ENCODE assay signal across 8 cellular contexts in genomic region chr10:119541459-119542356, GRCh38. TPM values are rescaled to one million over a fixed set of nuclear protein-coding genes. Genes with fewer than 3 reads are reported as not detected.
DNase-seq lines count a peak whose midpoint lies in the region; ATAC-seq and TF ChIP-seq lines count a peak whose summit lies in the region.

No MANE protein-coding gene starts in this region.

- peak overlapping the region; percentile 94 to 99 (median 97) for H3K27ac Mint-ChIP-seq in naive thymus-derived CD8-positive, alpha-beta T cell

- H3K9me3 ChIP-seq in BE2C: no peaks in the 10 kb centered on the region
- H3K9me3 ChIP-seq in duodenal mucosa (ENCODE audit: control insufficient read depth in 1 of 2, low read length in 2 of 2): no peaks in the 10 kb centered on the region
- no peaks in the 10 kb centered on the region for H3K9me3 ChIP-seq in subcutaneous abdominal adipose tissue (ENCODE audit: control insufficient read depth in 5 of 5, low read length in 5 of 5)

- POLR2A ChIA-PET in naive thymus-derived CD8-positive, alpha-beta T cell (lab: Charles Lee): interaction anchor here (0.6 to 16.6 kb wide), 21 partner anchors 9 to 787 kb away, joined by 3 to 674 read pairs (median 7); partner anchors contain the start of genes BAG3, CACUL1, DENND10 and GRK5

- H3K4me1 Mint-ChIP-seq in naive thymus-derived CD8-positive, alpha-beta T cell: peaks cover 33 to 54% (median 44%) of the 10 kb centered on the region in 4 donors

- H3K4me1 ChIP-seq in BE2C: no peaks in the 10 kb centered on the region; the same call in 1 of the 2 replicates
- H3K4me1 ChIP-seq in duodenal mucosa (ENCODE audit: control insufficient read depth in 1 of 2, insufficient read depth in 2 of 2, low read length in 2 of 2): peaks cover 14 to 21% of the 10 kb centered on the region in 2 donors
- H3K4me1 ChIP-seq in subcutaneous abdominal adipose tissue (ENCODE audit: control insufficient read depth in 5 of 5, insufficient read depth in 5 of 5, low read length in 5 of 5): peaks cover 0 to 65% (median 30%) of the 10 kb centered on the region in 5 donors

- peaks cover 0 to 3% (median 0%) of the 10 kb centered on the region in 3 donors for H3K36me3 Mint-ChIP-seq in naive thymus-derived CD8-positive, alpha-beta T cell

- H3K9me3 Mint-ChIP-seq in naive thymus-derived CD8-positive, alpha-beta T cell: no peaks in the 10 kb centered on the region

- ATAC-seq in HG02571 (IDR thresholded peaks at IDR 0.05; ENCODE audit: unreplicated experiment): peak; percentile 25
- ATAC-seq in naive thymus-derived CD8-positive, alpha-beta T cell: peak; percentile 21 to 24

- H3K9ac ChIP-seq in duodenal mucosa (ENCODE audit: low read depth in 1 of 2, low read length in 2 of 2) (peak overlapping the region; percentile 56 to 84), subcutaneous abdominal adipose tissue (ENCODE audit: low read length in 5 of 5) (peak overlapping the region in 3 of 5 donors; percentile 17 to 65 (median 41))

- peak overlapping the region; percentile 76 to 99 (median 95) for H3K4me3 Mint-ChIP-seq in naive thymus-derived CD8-positive, alpha-beta T cell

- peak overlapping the region; percentile 61 for H3K4me3 ChIP-seq in BE2C (ENCODE audit: low read depth, low read length)
- peak overlapping the region; percentile 76 to 81 for H3K4me3 ChIP-seq in duodenal mucosa (ENCODE audit: low read depth in 1 of 2, low read length in 2 of 2)
- H3K4me3 ChIP-seq in subcutaneous abdominal adipose tissue (ENCODE audit: low read depth in 1 of 5, low read length in 5 of 5): peak overlapping the region; percentile 62 to 79 (median 73)

- peak overlapping the region; percentile 22 for H3K27ac ChIP-seq in duodenal mucosa (ENCODE audit: low read depth, low read length)
- H3K27ac ChIP-seq in subcutaneous abdominal adipose tissue (ENCODE audit: low read depth, low read length): peak overlapping the region; percentile 23

- DNase-seq in BE2C: no peak
- peak; percentile 73 for DNase-seq in activated CD4-positive, CD25-positive, alpha-beta regulatory T cell treated with anti-CD3 and anti-CD28 coated beads, Interleukin-2, amount 50 U/mL, for 72 hours
- peak; percentile 22 to 74 (median 52) for DNase-seq in naive thymus-derived CD8-positive, alpha-beta T cell
- DNase-seq in NCI-H510A (lab: John Stamatoyannopoulos, UW): no peak
- no peak for DNase-seq in NCI-H1436 (lab: John Stamatoyannopoulos, UW)

- H3K36me3 ChIP-seq in BE2C (no peaks in the 10 kb centered on the region), duodenal mucosa (ENCODE audit: control insufficient read depth in 1 of 2, insufficient read depth in 2 of 2, low read length in 2 of 2) (no peaks in the 10 kb centered on the region), subcutaneous abdominal adipose tissue (ENCODE audit: control insufficient read depth in 5 of 5, insufficient read depth in 5 of 5, low read length in 5 of 5) (no peaks in the 10 kb centered on the region)

- H3K27me3 ChIP-seq in BE2C (no peaks in the 10 kb centered on the region), duodenal mucosa (ENCODE audit: control insufficient read depth in 1 of 2, insufficient read depth in 2 of 2, low read length in 2 of 2) (no peaks in the 10 kb centered on the region), subcutaneous abdominal adipose tissue (ENCODE audit: control insufficient read depth in 5 of 5, insufficient read depth in 4 of 5, low read length in 5 of 5) (peaks cover 0 to 20% (median 8%) of the 10 kb centered on the region in 5 donors)

- TF ChIP-seq CTCF in BE2C (IDR thresholded peaks at IDR 0.05; ENCODE audit: low read depth, low read length): no peak

- no peaks in the 10 kb centered on the region for H3K27me3 Mint-ChIP-seq in naive thymus-derived CD8-positive, alpha-beta T cell

RNA-seq across cellular contexts. Expression of gene RGS10, which starts 0.8 kb away (rescaled TPM):
- 6.8 TPM for polyA plus RNA-seq in BE2C (2012; ENCODE audit: insufficient read depth, insufficient read length, low read depth)
- total RNA-seq in naive thymus-derived CD8-positive, alpha-beta T cell: 100 to 1,000 TPM; 251 to 268 TPM
- 100 to 1,000 TPM; 409 to 533 (median 504) TPM for polyA plus RNA-seq in naive thymus-derived CD8-positive, alpha-beta T cell

RNA-seq across cellular contexts. Expression of gene TIAL1, which starts 55.1 kb away (rescaled TPM):
- 84.4 TPM for polyA plus RNA-seq in BE2C (2012; ENCODE audit: insufficient read depth, insufficient read length, low read depth)
- total RNA-seq in naive thymus-derived CD8-positive, alpha-beta T cell: 100 to 1,000 TPM; 215 to 224 TPM
- polyA plus RNA-seq in naive thymus-derived CD8-positive, alpha-beta T cell: 10 to 100 TPM in 1 of 3 donors, 1 to 10 TPM in 2; 9.3 to 12.9 (median 9.4) TPM

Comparison
In these comparisons a context has a peak if more than half of its experiments do, and no peak if none do; other contexts are left out.
1. DNase-seq: peak in activated CD4-positive, CD25-positive, alpha-beta regulatory T cell treated with anti-CD3 and anti-CD28 coated beads, Interleukin-2, amount 50 U/mL, for 72 hours (single experiment) and naive thymus-derived CD8-positive, alpha-beta T cell (10 of 10); none in BE2C (single experiment), NCI-H510A (single experiment) and NCI-H1436 (single experiment).
2. Peak in every context shown above with its lines, with median percentiles within 50 percentile points of each other: H3K4me3 ChIP-seq.